Comparison of ENCODE assay signal across 8 cellular contexts in the genomic region with DNA sequence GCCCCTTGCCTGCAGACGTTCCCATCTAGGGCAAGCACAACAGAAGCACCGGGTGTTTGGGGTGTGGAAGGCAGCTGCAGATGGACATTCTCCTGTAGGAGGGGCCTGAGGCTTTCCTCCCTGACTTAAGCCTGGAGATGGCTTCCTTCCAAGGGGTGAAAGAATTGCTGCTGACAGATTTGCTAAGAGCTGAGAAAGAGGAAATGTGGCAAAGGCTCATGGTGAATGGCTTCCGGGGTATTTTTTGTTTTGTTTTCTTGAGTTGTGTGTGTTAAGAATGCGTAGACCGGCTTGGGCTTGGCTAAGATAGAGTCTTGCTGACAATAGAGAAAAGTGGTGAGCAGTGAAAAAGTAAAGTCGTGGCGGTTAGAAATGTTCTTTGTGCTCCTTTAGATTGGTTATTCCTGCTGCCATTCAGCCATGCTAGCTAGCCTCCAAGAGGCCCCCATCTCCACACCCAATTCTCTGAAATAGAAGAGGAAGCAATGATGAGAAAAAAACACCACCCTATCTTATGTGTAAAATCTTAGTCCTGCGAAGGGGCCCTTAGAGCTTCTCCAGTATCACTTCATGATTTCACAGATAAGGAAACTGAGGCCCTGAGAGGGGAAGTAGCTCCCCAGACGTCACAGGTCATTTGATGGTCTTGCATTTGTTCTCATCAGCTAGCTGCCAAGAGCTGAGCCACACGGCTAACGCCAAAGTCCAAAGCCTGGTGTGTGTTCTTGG. TPM values are rescaled to one million over a fixed set of nuclear protein-coding genes. Genes with fewer than 3 reads are reported as not detected.
DNase-seq lines count a peak whose midpoint lies in the region; ATAC-seq and TF ChIP-seq lines count a peak whose summit lies in the region.

No MANE protein-coding gene starts in this region.

- no peak for TF ChIP-seq POLR2A in GM18505 (IDR thresholded peaks at IDR 0.05; ENCODE audit: borderline replicate concordance, extremely low read depth, insufficient read depth, insufficient read length)

- H3K27ac ChIP-seq in neutrophil (peak overlapping the region; percentile 100), Karpas-422 (ENCODE audit: low read length) (no peak overlapping the region)

- peaks cover 7% of the 10 kb centered on the region for H3K27me3 Mint-ChIP-seq in endothelial cell (ENCODE audit: unreplicated experiment)

- H3K4me3 ChIP-seq in neutrophil (ENCODE audit: low read depth in 1 of 2, low read length in 1 of 2), result peak overlapping the region; percentile 56 to 66
- H3K4me3 ChIP-seq in Karpas-422 (ENCODE audit: low read length), result no peak overlapping the region

- H3K36me3 ChIP-seq in neutrophil (peaks cover 41% of the 10 kb centered on the region), Karpas-422 (ENCODE audit: insufficient read depth, low read length) (no peaks in the 10 kb centered on the region)

- TF ChIP-seq CTCF in endothelial cell (IDR thresholded peaks at IDR 0.05; ENCODE audit: unreplicated experiment) (no peak), neutrophil (IDR thresholded peaks at IDR 0.05) (peak; percentile 43)

- H3K4me3 Mint-ChIP-seq in endothelial cell (ENCODE audit: unreplicated experiment), result no peak overlapping the region

- H3K36me3 Mint-ChIP-seq in endothelial cell (ENCODE audit: low read depth, unreplicated experiment), result no peaks in the 10 kb centered on the region

- intact Hi-C loops in posterior vena cava (cut with DNase I), result no loop called here

- H4K20me1 ChIP-seq in Karpas-422 (ENCODE audit: insufficient read depth, low read depth, low read length), result no peaks in the 10 kb centered on the region; the same call in 1 of the 2 replicates

- H3K4me2 ChIP-seq in Karpas-422 (ENCODE audit: low read depth, low read length, poor library complexity, severe bottlenecking), result no peak overlapping the region

- H3K9me3 ChIP-seq in neutrophil (no peaks in the 10 kb centered on the region), Karpas-422 (ENCODE audit: low read length) (no peaks in the 10 kb centered on the region)

- no peaks in the 10 kb centered on the region for H3K9me2 ChIP-seq in Karpas-422 (replicated peaks; ENCODE audit: insufficient read depth, low read length)

- H3K27me3 ChIP-seq in neutrophil, result no peaks in the 10 kb centered on the region
- H3K27me3 ChIP-seq in Karpas-422 (ENCODE audit: low read length), result no peaks in the 10 kb centered on the region

- H3K27ac Mint-ChIP-seq in endothelial cell (ENCODE audit: unreplicated experiment), result peak overlapping the region; percentile 33

- peaks cover 63% of the 10 kb centered on the region for H3K79me2 ChIP-seq in Karpas-422 (ENCODE audit: low read length)

- no peak overlapping the region for H3K9ac ChIP-seq in Karpas-422 (ENCODE audit: low read length)

- ATAC-seq in GM21526 (IDR thresholded peaks at IDR 0.05; ENCODE audit: low FRiP score, unreplicated experiment) (peak; percentile 38), GM18505 (IDR thresholded peaks at IDR 0.05; ENCODE audit: unreplicated experiment) (no peak)

- H3K4me1 Mint-ChIP-seq in endothelial cell (ENCODE audit: unreplicated experiment), result peaks cover 14% of the 10 kb centered on the region

- DNase-seq in AG08396 (ENCODE audit: low spot score), result peak; percentile 77
- DNase-seq in SKM-1 (lab: John Stamatoyannopoulos, UW; ENCODE audit: unreplicated experiment), result peak; percentile 97
- no peak for DNase-seq in endothelial cell (ENCODE audit: low spot score)
- DNase-seq in posterior vena cava (ENCODE audit: low spot score), result no peak
- DNase-seq in Karpas-422, result no peak

- no peak overlapping the region for H2AFZ ChIP-seq in Karpas-422 (ENCODE audit: low read length)

- no peaks in the 10 kb centered on the region for H3K9me3 Mint-ChIP-seq in endothelial cell (ENCODE audit: unreplicated experiment)

- H3K4me1 ChIP-seq in neutrophil (ENCODE audit: control insufficient read depth in 1 of 2, insufficient read depth in 1 of 2, low read depth in 1 of 2, low read length in 1 of 2), result peaks cover 100% of the 10 kb centered on the region in 2 experiments
- H3K4me1 ChIP-seq in Karpas-422 (ENCODE audit: low read length), result peaks cover 26% of the 10 kb centered on the region

RNA-seq across cellular contexts. Expression of a gene that starts 36.9 kb away (rescaled TPM):
- total RNA-seq in endothelial cell (ENCODE audit: unreplicated experiment) (32.7 TPM), posterior vena cava (10 to 100 TPM; 32.4 to 34.3 TPM)
- 51.8 and 106 TPM in 2 replicates for total RNA-seq in Karpas-422 (2014; rRNA removed; shearing (Covaris generic); ENCODE audit: low replicate concordance)

Comparison
In these comparisons a context has a peak if more than half of its experiments do, and no peak if none do; other contexts are left out.
1. DNase-seq: peak in AG08396 (single experiment) and SKM-1 (single experiment); none in endothelial cell (single experiment), posterior vena cava (single experiment) and Karpas-422 (single experiment).